In genomic region chr9:33022755-33023154, GRCh38 we compare ENCODE assay signal across 18 cellular contexts. TPM values are rescaled to one million over a fixed set of nuclear protein-coding genes. Genes with fewer than 3 reads are reported as not detected.
A peak's percentile ranks its signal among the peaks of the same experiment; 100 is the strongest.
DNase-seq lines count a peak whose midpoint lies in the region; ATAC-seq, FAIRE-seq and TF ChIP-seq lines count a peak whose summit lies in the region.
"Had no signal": no experiment of that assay in that cellular context is flagged by ENCODE, and none has a peak within 500 bp of the region (broad histone marks: within the 10 kb centered on the region; RNA-seq: fewer than 3 reads in every experiment).

No MANE protein-coding gene starts in this region.

- no peak for TF ChIP-seq RAD21 in K562 (CRISPR knock-in tag; conservative IDR thresholded peaks at IDR 0.05 in 1 of 2, IDR thresholded peaks at IDR 0.05 in 1 of 2)

- H3K4me1 Mint-ChIP-seq in activated CD4-positive, alpha-beta T cell treated with anti-CD3 and anti-CD28 coated beads, Interleukin-2, amount 10 ng/mL, durations not matched to agents 24 days and 14 days: peaks cover 38% of the 10 kb centered on the region

- POLR2A ChIA-PET in OCI-LY7 (lab: Charles Lee) (interaction anchor here (0.6 to 1.2 kb wide), 3 partner anchors 8 to 267 kb away, joined by 3 read pairs; partner anchors contain the start of gene NFX1), K562 (lab: Yijun Ruan, JAX) (interaction anchor here (0.9 to 5.3 kb wide), 2 partner anchors 8 to 22 kb away, joined by 3 to 64 read pairs; no protein-coding TSS in a partner anchor)

- no peaks in the 10 kb centered on the region for H3K27me3 ChIP-seq in K562 (ENCODE audit: control insufficient read depth in 2 of 2, insufficient read depth in 2 of 2, low read length in 2 of 2)
- no peaks in the 10 kb centered on the region for H3K27me3 ChIP-seq in osteoblast (ENCODE audit: insufficient read depth, low read length)
- H3K27me3 ChIP-seq: tibial nerve had no signal

- no peak for DNase-seq in activated CD4-positive, alpha-beta T cell treated with anti-CD3 and anti-CD28 coated beads, Interleukin-2, amount 10 ng/mL, durations not matched to agents 24 days and 14 days
- DNase-seq in activated CD4-positive, alpha-beta T cell treated with anti-CD3 and anti-CD28 coated beads for 48 hours: no peak
- DNase-seq in OCI-LY7 (ENCODE audit: low spot score) (no peak), K562 (ENCODE audit: extremely low read depth in 1 of 4, low spot score in 3 of 4) (no peak), osteoblast (ENCODE audit: insufficient read length, low spot score, missing footprints) (no peak), NCI-H146 (lab: John Stamatoyannopoulos, UW) (no peak)
- DNase-seq: DMS79 treated with DMSO at 0.1 percent for 48 hours, GOT3, NCI-H1930, NCI-H69, Right ventricle myocardium superior had no signal

- ATAC-seq in K562: no peak
- ATAC-seq in GM19395 (IDR thresholded peaks at IDR 0.05; ENCODE audit: unreplicated experiment): no peak
- ATAC-seq in GM18873 (IDR thresholded peaks at IDR 0.05; ENCODE audit: low FRiP score, unreplicated experiment): no peak

- intact Hi-C loops in activated CD4-positive, alpha-beta T cell treated with anti-CD3 and anti-CD28 coated beads, Interleukin-2, amount 10 ng/mL, durations not matched to agents 24 days and 14 days (cut with micrococcal nuclease): no loop called here
- intact Hi-C loops in OCI-LY7 (cut with micrococcal nuclease; ENCODE audit: unreplicated experiment): no loop called here
- intact Hi-C loops in K562 (cut with micrococcal nuclease): no loop called here

- CTCF ChIA-PET in OCI-LY7 (lab: Charles Lee; ENCODE audit: unreplicated experiment) (no interaction called here), K562 (lab: Yijun Ruan, JAX; ENCODE audit: low intra/inter-chr PET ratio) (no interaction called here)

- no peak for TF ChIP-seq POLR2A in K562 (conservative IDR thresholded peaks at IDR 0.05)

- in situ Hi-C loops in K562 (cut with MboI): no loop called here

- peak overlapping the region; percentile 19 for H3K4me3 Mint-ChIP-seq in activated CD4-positive, alpha-beta T cell treated with anti-CD3 and anti-CD28 coated beads, Interleukin-2, amount 10 ng/mL, durations not matched to agents 24 days and 14 days

- TF ChIP-seq EP300 in K562 (IDR thresholded peaks at IDR 0.05; ENCODE audit: low read length): no peak

- H3K9me1 ChIP-seq in K562 (ENCODE audit: control insufficient read depth, insufficient read depth, low read length): no peaks in the 10 kb centered on the region

- H3K4me3 ChIP-seq in OCI-LY7 (ENCODE audit: low read depth, low read length, poor library complexity, severe bottlenecking): no peak overlapping the region
- no peak overlapping the region; the same call in 1 of the 2 replicates for H3K4me3 ChIP-seq in K562
- H3K4me3 ChIP-seq in osteoblast (ENCODE audit: insufficient read depth, low read length): peak overlapping the region; percentile 36
- H3K4me3 ChIP-seq: tibial nerve had no signal

- TF ChIP-seq CTCF in OCI-LY7 (conservative IDR thresholded peaks at IDR 0.05; ENCODE audit: low read length) (no peak), K562 (IDR thresholded peaks at IDR 0.05 in 2 of 3, conservative IDR thresholded peaks at IDR 0.05 in 1 of 3; ENCODE audit: insufficient read depth in 2 of 3, low read depth in 1 of 3, low read length in 3 of 3) (no peak), osteoblast (IDR thresholded peaks at IDR 0.05; ENCODE audit: extremely low read depth, low read depth, low read length) (no peak)

- H4K20me1 ChIP-seq in OCI-LY7 (ENCODE audit: insufficient read depth, low read length) (peaks cover 16% of the 10 kb centered on the region), K562 (replicated peaks; ENCODE audit: control insufficient read depth, insufficient read depth, low read length) (peaks cover 9% of the 10 kb centered on the region; the same call in 1 of the 2 replicates), osteoblast (ENCODE audit: insufficient read depth, low read length) (peaks cover 13% of the 10 kb centered on the region)

- H3K4me1 ChIP-seq in OCI-LY7 (ENCODE audit: insufficient read depth, low read length, poor library complexity, severe bottlenecking) (peaks cover 44% of the 10 kb centered on the region), K562 (replicated peaks in 1 of 2; ENCODE audit: control insufficient read depth in 2 of 2, insufficient read depth in 2 of 2, low read length in 2 of 2) (peaks cover 14 to 16% of the 10 kb centered on the region in 2 experiments; a peak in 4 of 5 replicates), osteoblast (ENCODE audit: insufficient read depth, low read length) (peaks cover 29% of the 10 kb centered on the region)
- H3K4me1 ChIP-seq: parathyroid adenoma had no signal

- no peaks in the 10 kb centered on the region for H3K9me3 Mint-ChIP-seq in activated CD4-positive, alpha-beta T cell treated with anti-CD3 and anti-CD28 coated beads, Interleukin-2, amount 10 ng/mL, durations not matched to agents 24 days and 14 days

- H3K27ac Mint-ChIP-seq in activated CD4-positive, alpha-beta T cell treated with anti-CD3 and anti-CD28 coated beads, Interleukin-2, amount 10 ng/mL, durations not matched to agents 24 days and 14 days: no peak overlapping the region

- H3K27me3 Mint-ChIP-seq in activated CD4-positive, alpha-beta T cell treated with anti-CD3 and anti-CD28 coated beads, Interleukin-2, amount 10 ng/mL, durations not matched to agents 24 days and 14 days: no peaks in the 10 kb centered on the region

- peaks cover 42% of the 10 kb centered on the region for H3K36me3 Mint-ChIP-seq in activated CD4-positive, alpha-beta T cell treated with anti-CD3 and anti-CD28 coated beads, Interleukin-2, amount 10 ng/mL, durations not matched to agents 24 days and 14 days (ENCODE audit: low read depth)

- 64% methylated on average over 6 of the region's 7 CpGs for WGBS in K562 (ENCODE audit: insufficient coverage, low coverage, missing lambda C conversion rate)

- H3K9me3 ChIP-seq in OCI-LY7 (ENCODE audit: low read length): no peaks in the 10 kb centered on the region
- H3K9me3 ChIP-seq in K562 (replicated peaks; ENCODE audit: control insufficient read depth, insufficient read depth, low read depth, low read length): no peaks in the 10 kb centered on the region
- H3K9me3 ChIP-seq in osteoblast (ENCODE audit: low read depth, low read length): no peaks in the 10 kb centered on the region
- H3K9me3 ChIP-seq: tibial nerve had no signal

- H3K9me2 ChIP-seq in OCI-LY7 (ENCODE audit: insufficient read depth, low read length): no peaks in the 10 kb centered on the region

- peak overlapping the region; percentile 91 for H3K4me2 ChIP-seq in OCI-LY7 (ENCODE audit: low read length)
- peak overlapping the region; percentile 100 for H3K4me2 ChIP-seq in K562 (ENCODE audit: insufficient read depth, low read length)
- H3K4me2 ChIP-seq in osteoblast (ENCODE audit: insufficient read depth, low read length): peak overlapping the region; percentile 100

- BruUV-seq in OCI-LY7 (replicated peaks; lab: Mats Ljungman, UMichigan): no TSS peak
- no TSS peak for BruUV-seq in K562 (replicated peaks; lab: Mats Ljungman, UMichigan)

- H3K36me3 ChIP-seq in OCI-LY7 (ENCODE audit: insufficient read depth, low read length) (peaks cover 49% of the 10 kb centered on the region), K562 (ENCODE audit: control insufficient read depth, insufficient read depth, low read length) (peaks cover 65% of the 10 kb centered on the region), osteoblast (ENCODE audit: insufficient read depth, low read length) (peaks cover 14% of the 10 kb centered on the region)

- FAIRE-seq in K562 (lab: Jason Lieb, UNC): peak; percentile 59
- FAIRE-seq: A204.1, GM12891, TTC549 had no signal

- H3K27ac ChIP-seq in OCI-LY7 (ENCODE audit: low read depth, low read length, poor library complexity, severe bottlenecking) (no peak overlapping the region), K562 (ENCODE audit: extremely low read depth, low read depth, low read length) (peak overlapping the region; percentile 41; the same call in 2 of the 3 replicates), osteoblast (ENCODE audit: low read depth, low read length) (peak overlapping the region; percentile 48)
- H3K27ac ChIP-seq: parathyroid adenoma had no signal

- no peak overlapping the region for H2AFZ ChIP-seq in OCI-LY7 (ENCODE audit: low read length)
- H2AFZ ChIP-seq in K562 (ENCODE audit: low read depth, low read length): no peak overlapping the region
- H2AFZ ChIP-seq in osteoblast (ENCODE audit: low read length): no peak overlapping the region
- H2AFZ ChIP-seq: parathyroid adenoma had no signal

- H3K9ac ChIP-seq in K562 (ENCODE audit: insufficient read depth in 1 of 2, low read depth in 2 of 2, low read length in 2 of 2): peak overlapping the region; percentile 46 to 55; a peak in 2 of 4 replicates
- H3K9ac ChIP-seq: parathyroid adenoma had no signal

- H3K79me2 ChIP-seq in OCI-LY7 (ENCODE audit: insufficient read depth, low read depth, low read length) (peaks cover 66% of the 10 kb centered on the region), K562 (ENCODE audit: control insufficient read depth, insufficient read depth, low read length) (peaks cover 87% of the 10 kb centered on the region), osteoblast (ENCODE audit: insufficient read depth, low read length) (peaks cover 83% of the 10 kb centered on the region)

RNA-seq across cellular contexts. Expression of gene DNAJA1, which starts 2.3 kb away (rescaled TPM):
- total RNA-seq in activated CD4-positive, alpha-beta T cell treated with anti-CD3 and anti-CD28 coated beads, Interleukin-2, amount 10 ng/mL, durations not matched to agents 24 days and 14 days: 319 and 328 TPM in 2 replicates
- 110 and 136 TPM in 2 replicates for total RNA-seq in OCI-LY7 (2014; rRNA removed; shearing (Covaris generic))
- total RNA-seq in OCI-LY7 (2022) (65.3 and 109 TPM in 2 replicates), K562 (2014; rRNA removed) (105 and 109 TPM in 2 replicates), K562 (2014; rRNA removed; fragmentation: Illumina TruSeq; extraction: Trizol) (175 and 189 TPM in 2 replicates), K562 (2015; rRNA removed; fragmentation: Illumina TruSeq; extraction: Trizol) (192 and 194 TPM in 2 replicates), K562 (2021) (137 and 138 TPM in 2 replicates), osteoblast (64.8 and 69.1 TPM in 2 replicates)
- total RNA-seq in K562 (2011; cell fraction: chromatin; rRNA removed; ENCODE audit: low replicate concordance): 20.1 and 36.0 TPM in 2 replicates
- 20.0 and 23.6 TPM in 2 replicates for total RNA-seq in K562 (2011; cell fraction: nucleolus; rRNA removed)
- 25.0 and 35.3 TPM in 2 replicates for total RNA-seq in K562 (2011; cell fraction: nucleoplasm; rRNA removed)
- polyA plus RNA-seq in K562 (2011; rRNA removed) (170 and 197 TPM in 2 replicates), K562 (2014; fragmentation: Illumina TruSeq; extraction: Trizol) (175 and 213 TPM in 2 replicates), K562 (2014; fragmentation: Nextera tagmentation; extraction: Ambion mirVana) (100 to 1,000 TPM; 164 to 359 TPM), K562 (2014; rRNA removed) (161 and 171 TPM in 2 replicates)
- 36.7 and 57.5 TPM in 2 replicates for polyA plus RNA-seq in K562 (2011; cell fraction: cytosol; rRNA removed)
- 29.8 and 37.5 TPM in 2 replicates for polyA plus RNA-seq in K562 (2011; cell fraction: nucleus; rRNA removed)
- polyA plus RNA-seq in K562 (2012): 79.7 and 168 TPM in 2 replicates
- 157 and 185 TPM in 2 replicates for polyA minus RNA-seq in K562 (2011; rRNA and poly(A)+ RNA removed)
- polyA minus RNA-seq in K562 (2011; cell fraction: cytosol; rRNA and poly(A)+ RNA removed): 58.8 and 127 TPM in 2 replicates
- polyA minus RNA-seq in K562 (2011; cell fraction: nucleus; rRNA and poly(A)+ RNA removed): 11.3 and 22.5 TPM in 2 replicates

RNA-seq across cellular contexts. Expression of gene APTX, which starts 21.3 kb away (rescaled TPM):
- total RNA-seq in activated CD4-positive, alpha-beta T cell treated with anti-CD3 and anti-CD28 coated beads, Interleukin-2, amount 10 ng/mL, durations not matched to agents 24 days and 14 days: 52.7 and 53.3 TPM in 2 replicates
- 51.0 TPM in 2 replicates for total RNA-seq in OCI-LY7 (2014; rRNA removed; shearing (Covaris generic))
- total RNA-seq in OCI-LY7 (2022) (48.3 and 52.2 TPM in 2 replicates), K562 (2014; rRNA removed) (51.2 and 70.5 TPM in 2 replicates), K562 (2014; rRNA removed; fragmentation: Illumina TruSeq; extraction: Trizol) (68.9 and 72.5 TPM in 2 replicates), K562 (2015; rRNA removed; fragmentation: Illumina TruSeq; extraction: Trizol) (54.5 and 59.3 TPM in 2 replicates), K562 (2021) (46.2 and 49.2 TPM in 2 replicates), osteoblast (24.5 and 28.6 TPM in 2 replicates)
- total RNA-seq in K562 (2011; cell fraction: chromatin; rRNA removed; ENCODE audit: low replicate concordance): 58.4 and 95.3 TPM in 2 replicates
- 47.5 and 55.4 TPM in 2 replicates for total RNA-seq in K562 (2011; cell fraction: nucleolus; rRNA removed)
- total RNA-seq in K562 (2011; cell fraction: nucleoplasm; rRNA removed): 70.0 and 94.7 TPM in 2 replicates
- polyA plus RNA-seq in K562 (2011; rRNA removed) (50.1 and 69.5 TPM in 2 replicates), K562 (2014; fragmentation: Illumina TruSeq; extraction: Trizol) (58.1 and 73.6 TPM in 2 replicates), K562 (2014; fragmentation: Nextera tagmentation; extraction: Ambion mirVana) (10 to 100 TPM; 81.9 to 92.4 TPM), K562 (2014; rRNA removed) (65.7 and 68.2 TPM in 2 replicates)
- 25.0 and 40.2 TPM in 2 replicates for polyA plus RNA-seq in K562 (2011; cell fraction: cytosol; rRNA removed)
- 48.7 and 57.1 TPM in 2 replicates for polyA plus RNA-seq in K562 (2011; cell fraction: nucleus; rRNA removed)
- 40.8 and 49.4 TPM in 2 replicates for polyA plus RNA-seq in K562 (2012)
- 46.6 and 58.5 TPM in 2 replicates for polyA minus RNA-seq in K562 (2011; rRNA and poly(A)+ RNA removed)
- 14.2 and 17.1 TPM in 2 replicates for polyA minus RNA-seq in K562 (2011; cell fraction: cytosol; rRNA and poly(A)+ RNA removed)
- polyA minus RNA-seq in K562 (2011; cell fraction: nucleus; rRNA and poly(A)+ RNA removed): 26.3 and 37.4 TPM in 2 replicates

RNA-seq across cellular contexts. Expression of gene SMU1, which starts 53.7 kb away (rescaled TPM):
- total RNA-seq in activated CD4-positive, alpha-beta T cell treated with anti-CD3 and anti-CD28 coated beads, Interleukin-2, amount 10 ng/mL, durations not matched to agents 24 days and 14 days: 28.6 and 30.2 TPM in 2 replicates
- total RNA-seq in OCI-LY7 (2014; rRNA removed; shearing (Covaris generic)): 20.0 and 22.0 TPM in 2 replicates
- total RNA-seq in OCI-LY7 (2022) (26.7 and 27.9 TPM in 2 replicates), K562 (2014; rRNA removed) (16.0 and 17.0 TPM in 2 replicates), K562 (2014; rRNA removed; fragmentation: Illumina TruSeq; extraction: Trizol) (33.4 and 35.9 TPM in 2 replicates), K562 (2015; rRNA removed; fragmentation: Illumina TruSeq; extraction: Trizol) (27.6 and 28.2 TPM in 2 replicates), K562 (2021) (19.1 and 21.7 TPM in 2 replicates), osteoblast (31.1 and 31.8 TPM in 2 replicates)
- 8.0 and 11.2 TPM in 2 replicates for total RNA-seq in K562 (2011; cell fraction: chromatin; rRNA removed; ENCODE audit: low replicate concordance)
- 5.5 and 6.1 TPM in 2 replicates for total RNA-seq in K562 (2011; cell fraction: nucleolus; rRNA removed)
- total RNA-seq in K562 (2011; cell fraction: nucleoplasm; rRNA removed): 10.1 and 13.2 TPM in 2 replicates
- polyA plus RNA-seq in K562 (2011; rRNA removed) (15.3 and 20.7 TPM in 2 replicates), K562 (2014; fragmentation: Illumina TruSeq; extraction: Trizol) (16.6 and 17.9 TPM in 2 replicates), K562 (2014; fragmentation: Nextera tagmentation; extraction: Ambion mirVana) (10 to 100 TPM; 20.5 to 23.9 TPM), K562 (2014; rRNA removed) (13.2 and 15.0 TPM in 2 replicates)
- polyA plus RNA-seq in K562 (2011; cell fraction: cytosol; rRNA removed): 6.5 and 9.6 TPM in 2 replicates
- polyA plus RNA-seq in K562 (2011; cell fraction: nucleus; rRNA removed): 3.6 and 4.4 TPM in 2 replicates
- polyA plus RNA-seq in K562 (2012): 7.4 and 14.3 TPM in 2 replicates
- 33.3 and 40.4 TPM in 2 replicates for polyA minus RNA-seq in K562 (2011; rRNA and poly(A)+ RNA removed)
- 10.6 and 16.2 TPM in 2 replicates for polyA minus RNA-seq in K562 (2011; cell fraction: cytosol; rRNA and poly(A)+ RNA removed)
- polyA minus RNA-seq in K562 (2011; cell fraction: nucleus; rRNA and poly(A)+ RNA removed): 3.2 and 6.1 TPM in 2 replicates
